Comparison of ENCODE assay signal across 17 cellular contexts in genomic region chr17:17761894-17762781, GRCh38.
A peak's percentile ranks its signal among the peaks of the same experiment; 100 is the strongest.
DNase-seq lines count a peak whose midpoint lies in the region; ATAC-seq and TF ChIP-seq lines count a peak whose summit lies in the region.
"Had no signal": no experiment of that assay in that cellular context is flagged by ENCODE, and none has a peak within 500 bp of the region (broad histone marks: within the 10 kb centered on the region; RNA-seq: fewer than 3 reads in every experiment).

No MANE protein-coding gene starts in this region.

- H3K79me2 ChIP-seq in Karpas-422 (ENCODE audit: low read length) = peaks cover 64% of the 10 kb centered on the region

- H3K4me2 ChIP-seq in Karpas-422 (ENCODE audit: low read depth, low read length, poor library complexity, severe bottlenecking) = no peak overlapping the region
- H3K4me2 ChIP-seq: SK-N-SH had no signal

- no peak overlapping the region for H3K4me3 Mint-ChIP-seq in brain
- H3K4me3 Mint-ChIP-seq in progenitor cell of endocrine pancreas (ENCODE audit: low read depth) = no peak overlapping the region
- H3K4me3 Mint-ChIP-seq: B cell; CD4-positive, alpha-beta memory T cell had no signal

- WGBS in mesodermal cell (ENCODE audit: insufficient coverage in 2 of 2), 2 experiments = 95 to 99% methylated on average over 8 to 9 of the region's 11 CpGs

- peaks cover 61% of the 10 kb centered on the region for H3K4me1 ChIP-seq in Karpas-422 (ENCODE audit: low read length)
- peaks cover 11% of the 10 kb centered on the region for H3K4me1 ChIP-seq in mesodermal cell (ENCODE audit: control insufficient read depth, insufficient read depth, low read length, poor library complexity, severe bottlenecking)

- H3K9me3 ChIP-seq in Karpas-422 (ENCODE audit: low read length) (no peaks in the 10 kb centered on the region), mesodermal cell (ENCODE audit: control insufficient read depth, low read length) (no peaks in the 10 kb centered on the region)
- H3K9me3 ChIP-seq: SK-N-SH had no signal

- no peaks in the 10 kb centered on the region for H3K27me3 ChIP-seq in Karpas-422 (ENCODE audit: low read length)

- TF ChIP-seq CTCF in brain (conservative IDR thresholded peaks at IDR 0.05) = no peak
- TF ChIP-seq CTCF in progenitor cell of endocrine pancreas (IDR thresholded peaks at IDR 0.05; ENCODE audit: unreplicated experiment) = no peak

- H3K27ac ChIP-seq in Karpas-422 (ENCODE audit: low read length) (peak overlapping the region; percentile 99; the same call in 1 of the 2 replicates), mesodermal cell (ENCODE audit: low read depth, low read length, severe bottlenecking) (peak overlapping the region; percentile 5)
- H3K27ac ChIP-seq: GM23248 had no signal

- H3K9me2 ChIP-seq in Karpas-422 (replicated peaks; ENCODE audit: insufficient read depth, low read length) = no peaks in the 10 kb centered on the region
- H3K9me2 ChIP-seq: SK-N-SH had no signal

- H3K27me3 Mint-ChIP-seq in brain = no peaks in the 10 kb centered on the region
- H3K27me3 Mint-ChIP-seq in progenitor cell of endocrine pancreas = no peaks in the 10 kb centered on the region
- H3K27me3 Mint-ChIP-seq: B cell; CD4-positive, alpha-beta memory T cell had no signal

- H4K20me1 ChIP-seq in Karpas-422 (ENCODE audit: insufficient read depth, low read depth, low read length) = no peaks in the 10 kb centered on the region

- H3K36me3 Mint-ChIP-seq in brain (peaks cover 20% of the 10 kb centered on the region), progenitor cell of endocrine pancreas (ENCODE audit: insufficient read depth) (peaks cover 6% of the 10 kb centered on the region)

- H3K9me3 Mint-ChIP-seq in brain (no peaks in the 10 kb centered on the region), progenitor cell of endocrine pancreas (ENCODE audit: low read depth) (no peaks in the 10 kb centered on the region)

- no peak overlapping the region for H3K9ac ChIP-seq in Karpas-422 (ENCODE audit: low read length)
- H3K9ac ChIP-seq: GM23248, SK-N-SH had no signal

- no peak for ATAC-seq in HG02973 (IDR thresholded peaks at IDR 0.05; ENCODE audit: unreplicated experiment)

- H3K36me3 ChIP-seq in Karpas-422 (ENCODE audit: insufficient read depth, low read length) (no peaks in the 10 kb centered on the region), mesodermal cell (ENCODE audit: control insufficient read depth, insufficient read depth, low read length) (peaks cover 35% of the 10 kb centered on the region)

- H2AFZ ChIP-seq in Karpas-422 (ENCODE audit: low read length) = no peak overlapping the region
- H2AFZ ChIP-seq: GM23248 had no signal

- H3K4me3 ChIP-seq in Karpas-422 (ENCODE audit: low read length) (no peak overlapping the region), mesodermal cell (ENCODE audit: extremely low read depth, insufficient read depth, low read length, poor library complexity, severe bottlenecking) (no peak overlapping the region)
- H3K4me3 ChIP-seq: GM23248 had no signal

- DNase-seq in Karpas-422 (no peak), progenitor cell of endocrine pancreas (ENCODE audit: low spot score, unreplicated experiment) (no peak), dedifferentiated amniotic fluid mesenchymal stem cell (ENCODE audit: extremely low spot score) (no peak), HuH-7 (ENCODE audit: low spot score) (no peak)
- DNase-seq: Calu3, DMS53, GM23248, NCI-H187, NCI-H226, NCI-H524 treated with DMSO at 0.1 percent for 48 hours, SHP77, SK-N-SH had no signal

- H3K27ac Mint-ChIP-seq in brain (peak overlapping the region; percentile 54 to 92 (median 79)), progenitor cell of endocrine pancreas (peak overlapping the region; percentile 54)
- H3K27ac Mint-ChIP-seq: B cell had no signal

- H3K4me1 Mint-ChIP-seq in brain = peaks cover 91% of the 10 kb centered on the region
- peaks cover 18% of the 10 kb centered on the region for H3K4me1 Mint-ChIP-seq in progenitor cell of endocrine pancreas (ENCODE audit: low read depth)
